ENCODE assay signal across 10 cellular contexts in the genomic region with DNA sequence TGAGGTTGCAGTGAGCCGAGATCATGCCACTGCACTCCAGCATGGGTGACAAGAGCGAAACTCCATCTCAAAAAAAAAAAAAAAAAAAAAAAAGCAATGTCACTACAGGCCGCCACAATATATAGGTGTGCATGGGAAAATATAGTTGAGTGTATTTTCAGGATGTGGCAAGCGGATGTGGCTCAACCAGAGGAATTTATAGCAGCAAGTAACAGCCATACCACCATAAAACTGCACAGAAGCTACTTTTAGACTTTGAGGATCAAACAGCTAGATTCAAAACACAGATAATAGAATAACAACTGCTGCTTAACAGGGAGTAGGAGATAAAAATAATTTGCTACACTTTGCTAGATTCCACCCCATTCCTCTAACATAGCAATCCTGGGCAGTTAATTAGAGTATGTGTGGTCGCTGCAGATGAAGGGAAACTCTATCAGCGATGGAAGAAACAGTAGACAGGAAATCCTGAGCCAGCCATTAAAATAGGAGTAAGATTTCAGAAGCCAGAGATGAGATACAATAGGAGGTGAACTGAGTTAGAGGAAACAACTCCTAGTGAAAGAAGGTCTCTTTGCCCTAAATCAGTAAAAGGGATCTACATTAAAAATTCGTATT.
DNase-seq lines count a peak whose midpoint lies in the region; ATAC-seq and TF ChIP-seq lines count a peak whose summit lies in the region.
"Had no signal": no experiment of that assay in that cellular context is flagged by ENCODE, and none has a peak within 500 bp of the region (broad histone marks: within the 10 kb centered on the region; RNA-seq: fewer than 3 reads in every experiment).

No MANE protein-coding gene starts in this region.

- no peak for TF ChIP-seq POLR2A in gastroesophageal sphincter (IDR thresholded peaks at IDR 0.05)

- H3K36me3 Mint-ChIP-seq in activated naive CD8-positive, alpha-beta T cell treated with anti-CD3 and anti-CD28 coated beads, Interleukin-2, amount 50 U/mL, for 24 hours (ENCODE audit: low read depth): no peaks in the 10 kb centered on the region

- H3K36me3 ChIP-seq in gastroesophageal sphincter: no peaks in the 10 kb centered on the region
- H3K36me3 ChIP-seq: spleen had no signal

- no peaks in the 10 kb centered on the region for H3K27me3 ChIP-seq in gastroesophageal sphincter
- H3K27me3 ChIP-seq: hepatocyte, spleen had no signal

- H3K4me1 Mint-ChIP-seq in activated naive CD8-positive, alpha-beta T cell treated with anti-CD3 and anti-CD28 coated beads, Interleukin-2, amount 50 U/mL, for 24 hours: peaks cover 73% of the 10 kb centered on the region

- ATAC-seq in GM21390 (IDR thresholded peaks at IDR 0.05; ENCODE audit: unreplicated experiment): peak; percentile 80
- ATAC-seq in activated naive CD8-positive, alpha-beta T cell treated with anti-CD3 and anti-CD28 coated beads, Interleukin-2, amount 50 U/mL, for 24 hours: peak; percentile 27
- no peak for ATAC-seq in gastroesophageal sphincter
- no peak for ATAC-seq in sciatic nerve

- no peak for TF ChIP-seq CTCF in gastroesophageal sphincter (IDR thresholded peaks at IDR 0.05)

- no peaks in the 10 kb centered on the region for H3K27me3 Mint-ChIP-seq in activated naive CD8-positive, alpha-beta T cell treated with anti-CD3 and anti-CD28 coated beads, Interleukin-2, amount 50 U/mL, for 24 hours

- no peaks in the 10 kb centered on the region for H3K4me1 ChIP-seq in gastroesophageal sphincter

- H3K9me3 Mint-ChIP-seq in activated naive CD8-positive, alpha-beta T cell treated with anti-CD3 and anti-CD28 coated beads, Interleukin-2, amount 50 U/mL, for 24 hours: no peaks in the 10 kb centered on the region

- no peak for TF ChIP-seq EP300 in gastroesophageal sphincter (IDR thresholded peaks at IDR 0.05)

- H3K27ac Mint-ChIP-seq in activated naive CD8-positive, alpha-beta T cell treated with anti-CD3 and anti-CD28 coated beads, Interleukin-2, amount 50 U/mL, for 24 hours: peak overlapping the region; percentile 13

- no peak overlapping the region for H3K4me3 ChIP-seq in gastroesophageal sphincter
- H3K4me3 ChIP-seq: hepatocyte, spleen had no signal

- no peaks in the 10 kb centered on the region for H3K9me3 ChIP-seq in gastroesophageal sphincter
- H3K9me3 ChIP-seq: spleen had no signal

- DNase-seq in GDM1 (lab: John Stamatoyannopoulos, UW): peak; percentile 61
- peak; percentile 70 for DNase-seq in HT1080 (ENCODE audit: low read depth)
- DNase-seq in activated naive CD8-positive, alpha-beta T cell treated with anti-CD3 and anti-CD28 coated beads, Interleukin-2, amount 50 U/mL, for 24 hours: no peak
- no peak for DNase-seq in pons (ENCODE audit: low spot score)
- no peak for DNase-seq in activated CD4-positive, alpha-beta T cell treated with anti-CD3 and anti-CD28 coated beads for 1 hour
- DNase-seq in sciatic nerve (ENCODE audit: low spot score): no peak
- DNase-seq: spleen had no signal

- no peak overlapping the region for H3K27ac ChIP-seq in gastroesophageal sphincter
- H3K27ac ChIP-seq: hepatocyte had no signal

- H3K4me3 Mint-ChIP-seq in activated naive CD8-positive, alpha-beta T cell treated with anti-CD3 and anti-CD28 coated beads, Interleukin-2, amount 50 U/mL, for 24 hours: peak overlapping the region; percentile 39

- intact Hi-C loops in sciatic nerve (cut with DNase I): no loop called here

- 77 to 79% methylated on average over 4 to 7 of the region's 7 CpGs for whole genome bisulfite sequencing in gastroesophageal sphincter (ENCODE audit: low coverage in 1 of 2), 2 donors

Comparison
In these comparisons a context has a peak if more than half of its experiments do, and no peak if none do; other contexts are left out.
1. DNase-seq: peak in GDM1 (single experiment) and HT1080 (single experiment); none in activated naive CD8-positive, alpha-beta T cell treated with anti-CD3 and anti-CD28 coated beads, Interleukin-2, amount 50 U/mL, for 24 hours (single experiment), pons (single experiment), activated CD4-positive, alpha-beta T cell treated with anti-CD3 and anti-CD28 coated beads for 1 hour (single experiment) and sciatic nerve (single experiment).
2. ATAC-seq: peak in GM21390 (single experiment) and activated naive CD8-positive, alpha-beta T cell treated with anti-CD3 and anti-CD28 coated beads, Interleukin-2, amount 50 U/mL, for 24 hours (single experiment); none in gastroesophageal sphincter (single experiment) and sciatic nerve (single experiment).